In genomic region chr12:55850893-55851292, GRCh38 we compare ENCODE assay signal across 16 cellular contexts. TPM values are rescaled to one million over a fixed set of nuclear protein-coding genes. Genes with fewer than 3 reads are reported as not detected.
DNase-seq lines count a peak whose midpoint lies in the region; TF ChIP-seq lines count a peak whose summit lies in the region.
"Had no signal": no experiment of that assay in that cellular context is flagged by ENCODE, and none has a peak within 500 bp of the region (broad histone marks: within the 10 kb centered on the region; RNA-seq: fewer than 3 reads in every experiment).

No MANE protein-coding gene starts in this region.

- H3K36me3 ChIP-seq in skeletal muscle tissue (ENCODE audit: control insufficient read depth in 3 of 3, insufficient read depth in 3 of 3, low read length in 3 of 3) = no peaks in the 10 kb centered on the region

- H3K4me3 ChIP-seq in fibroblast of mammary gland (ENCODE audit: control insufficient read depth, low read depth, low read length) (no peak overlapping the region), skeletal muscle tissue (ENCODE audit: low read length in 3 of 3) (no peak overlapping the region)
- H3K4me3 ChIP-seq: mucosa of descending colon had no signal

- no peak overlapping the region for H3K9ac ChIP-seq in skeletal muscle tissue (ENCODE audit: low read depth in 1 of 3, low read length in 3 of 3)
- H3K9ac ChIP-seq: parathyroid adenoma had no signal

- H3K4me1 ChIP-seq in skeletal muscle tissue (ENCODE audit: control insufficient read depth in 3 of 3, insufficient read depth in 3 of 3, low read length in 3 of 3) = peaks cover 7 to 11% (median 8%) of the 10 kb centered on the region in 3 donors
- H3K4me1 ChIP-seq: parathyroid adenoma had no signal

- DNase-seq in amniotic epithelial cell (ENCODE audit: low read depth) (peak; percentile 53), fibroblast of mammary gland (ENCODE audit: low read depth) (peak; percentile 69), NCI-H2196 (lab: John Stamatoyannopoulos, UW; ENCODE audit: unreplicated experiment) (no peak), HT-29 (ENCODE audit: low spot score) (no peak)
- DNase-seq in activated T-cell treated with anti-CD3 and anti-CD28 coated beads, Interleukin-2, amount 50 U/mL, for 48 hours = no peak
- DNase-seq: activated CD4-positive, alpha-beta T cell treated with anti-CD3 and anti-CD28 coated beads, Interleukin-2, amount 10 ng/mL, durations not matched to agents 7 days and 5 days; activated T-cell treated with anti-CD3 and anti-CD28 coated beads for 4 hours; DMS79 treated with DMSO at 0.1 percent for 48 hours; mucosa of descending colon; NCI-H1436 treated with DMSO at 0.1 percent for 48 hours; NCI-H446; OCI-M1 had no signal

- no peaks in the 10 kb centered on the region for H3K9me3 ChIP-seq in skeletal muscle tissue (ENCODE audit: control insufficient read depth in 3 of 3, low read length in 3 of 3)
- H3K9me3 ChIP-seq: mucosa of descending colon had no signal

- peaks cover 4 to 11% (median 7%) of the 10 kb centered on the region in 3 donors for H3K27me3 ChIP-seq in skeletal muscle tissue (ENCODE audit: control insufficient read depth in 3 of 3, insufficient read depth in 3 of 3, low read length in 3 of 3)

- H3K27ac ChIP-seq in skeletal muscle tissue (ENCODE audit: low read depth, low read length) = peak overlapping the region; percentile 88
- H3K27ac ChIP-seq: C4-2B, parathyroid adenoma had no signal

- TF ChIP-seq CTCF in fibroblast of mammary gland (conservative IDR thresholded peaks at IDR 0.05; ENCODE audit: control insufficient read depth, insufficient read depth, low read depth, low read length) = no peak

RNA-seq across cellular contexts. Expression of gene MMP19, which starts 8.2 kb away (rescaled TPM):
- 2.6 TPM for total RNA-seq in skeletal muscle tissue
- total RNA-seq in HT-29 (2014; rRNA removed; shearing (Covaris generic)) = not detected in 2 replicates
- total RNA-seq: activated CD4-positive, alpha-beta T cell treated with anti-CD3 and anti-CD28 coated beads, Interleukin-2, amount 10 ng/mL, durations not matched to agents 7 days and 5 days; SK-MEL-5 had no signal

RNA-seq across cellular contexts. Expression of gene DNAJC14, which starts 21.5 kb away (rescaled TPM):
- 33.4 TPM for total RNA-seq in skeletal muscle tissue
- 30.3 and 35.7 TPM in 2 replicates for total RNA-seq in HT-29 (2014; rRNA removed; shearing (Covaris generic))

RNA-seq across cellular contexts. Expression of gene ORMDL2, which starts 33.1 kb away (rescaled TPM):
- total RNA-seq in skeletal muscle tissue = 11.0 TPM
- 35.1 and 46.6 TPM in 2 replicates for total RNA-seq in HT-29 (2014; rRNA removed; shearing (Covaris generic))

RNA-seq across cellular contexts. Expression of gene SARNP, which starts 33.4 kb away (rescaled TPM):
- total RNA-seq in skeletal muscle tissue = 71.5 TPM
- 39.3 and 47.7 TPM in 2 replicates for total RNA-seq in HT-29 (2014; rRNA removed; shearing (Covaris generic))

Comparison
In these comparisons a context has a peak if more than half of its experiments do, and no peak if none do; other contexts are left out.
1. DNase-seq: peak in amniotic epithelial cell (single experiment) and fibroblast of mammary gland (single experiment); none in NCI-H2196 (single experiment), activated T-cell treated with anti-CD3 and anti-CD28 coated beads, Interleukin-2, amount 50 U/mL, for 48 hours (0 of 2) and HT-29 (single experiment).